Comparison of ENCODE assay signal across 19 cellular contexts in the genomic region with DNA sequence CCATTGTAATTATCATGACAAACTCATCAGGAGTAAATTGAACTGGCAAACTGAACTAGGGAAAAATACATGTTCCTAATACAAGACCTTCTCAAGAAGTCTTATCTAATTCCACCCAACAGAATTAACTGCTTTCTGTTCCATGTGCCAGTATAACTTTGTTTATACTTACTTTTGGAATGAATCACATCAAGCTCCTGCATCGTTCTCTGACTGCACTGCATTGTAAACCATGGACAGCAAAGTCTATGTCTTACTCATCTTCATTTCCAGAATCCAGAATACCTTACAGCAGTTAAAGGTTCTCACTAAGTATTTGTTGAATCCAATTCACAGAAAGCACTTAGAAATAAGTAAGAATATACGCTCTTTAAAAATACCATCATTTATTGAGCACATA.
"Had no signal": no experiment of that assay in that cellular context is flagged by ENCODE, and none has a peak within 500 bp of the region (broad histone marks: within the 10 kb centered on the region; RNA-seq: fewer than 3 reads in every experiment).

No MANE protein-coding gene starts in this region.

- H3K27ac ChIP-seq: brain microvascular endothelial cell, gastroesophageal sphincter, neutrophil, parathyroid adenoma had no signal

- H3K9ac ChIP-seq: parathyroid adenoma had no signal

- ATAC-seq: activated CD8-positive, alpha-beta T cell treated with anti-CD3 and anti-CD28 coated beads, Interleukin-2, amount 10 ng/mL, durations not matched to agents 7 days and 5 days; activated T-cell treated with anti-CD3 and anti-CD28 coated beads, Interleukin-2, amount 50 U/mL, for 72 hours; gastroesophageal sphincter; left lobe of liver; naive thymus-derived CD8-positive, alpha-beta T cell; stimulated activated naive CD8-positive, alpha-beta T cell treated with anti-CD3 and anti-CD28 coated beads, Interleukin-15, Interleukin-2, amounts not matched to agents 100 U/mL and 50 U/mL, for 24 hours had no signal

- H3K4me3 ChIP-seq: gastroesophageal sphincter had no signal

- H3K27me3 ChIP-seq: brain microvascular endothelial cell, gastroesophageal sphincter, neutrophil had no signal

- DNase-seq: activated CD4-positive, alpha-beta T cell treated with anti-CD3 and anti-CD28 coated beads, Interleukin-2, amount 10 ng/mL, durations not matched to agents 24 days and 14 days; activated CD4-positive, CD25-positive, alpha-beta regulatory T cell; activated CD8-positive, alpha-beta memory T cell treated with anti-CD3 and anti-CD28 coated beads, Interleukin-2, amount 50 U/mL, for 48 hours; activated CD8-positive, alpha-beta T cell treated with anti-CD3 and anti-CD28 coated beads, Interleukin-2, amount 10 ng/mL, durations not matched to agents 7 days and 5 days; activated gamma-delta T cell treated with Interleukin-2 at 50 U/mL for 16 hours; activated T-cell treated with anti-CD3 and anti-CD28 coated beads, Interleukin-2, amount 50 U/mL, for 72 hours; anterior cingulate cortex; brain microvascular endothelial cell; effector memory CD4-positive, alpha-beta T cell; islet precursor cell; mammary epithelial cell; naive thymus-derived CD8-positive, alpha-beta T cell; stimulated activated CD4-positive, alpha-beta T cell treated with anti-CD3 and anti-CD28 coated beads, Interleukin-4, amount 100 ng/mL, for 4 hours; stimulated activated CD8-positive, alpha-beta memory T cell treated with anti-CD3 and anti-CD28 coated beads, Interleukin-4, amount 100 ng/mL, for 48 hours; stimulated activated naive CD8-positive, alpha-beta T cell treated with anti-CD3 and anti-CD28 coated beads, Interleukin-15, Interleukin-2, amounts not matched to agents 100 U/mL and 50 U/mL, for 24 hours had no signal

- H3K9me3 ChIP-seq: gastroesophageal sphincter, neutrophil had no signal

- H3K4me1 ChIP-seq: gastroesophageal sphincter, parathyroid adenoma had no signal

- H3K36me3 ChIP-seq: brain microvascular endothelial cell, gastroesophageal sphincter, neutrophil had no signal
